In the genomic region with DNA sequence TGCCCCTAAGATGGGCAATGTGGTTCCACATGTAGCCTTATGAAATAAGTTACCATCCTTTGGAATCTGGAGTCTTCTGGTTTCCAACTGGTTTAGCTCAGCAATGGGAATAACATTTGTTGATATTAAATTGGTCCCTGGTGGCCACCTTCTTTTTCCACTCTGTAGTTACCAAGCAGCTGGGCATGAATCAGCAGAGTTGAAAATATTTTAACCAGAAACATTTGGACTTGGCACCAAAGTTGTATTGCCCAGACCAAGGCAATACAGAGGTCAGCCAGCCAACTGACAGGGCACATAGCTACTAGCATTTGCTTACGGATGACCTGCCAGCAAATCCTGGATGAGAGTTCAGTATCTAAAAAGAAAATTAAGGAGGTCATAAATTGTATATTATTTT, we compare ENCODE assay signal across 15 cellular contexts. TPM values are rescaled to one million over a fixed set of nuclear protein-coding genes. Genes with fewer than 3 reads are reported as not detected.
DNase-seq lines count a peak whose midpoint lies in the region; ATAC-seq and TF ChIP-seq lines count a peak whose summit lies in the region.
"Had no signal": no experiment of that assay in that cellular context is flagged by ENCODE, and none has a peak within 500 bp of the region (broad histone marks: within the 10 kb centered on the region; RNA-seq: fewer than 3 reads in every experiment).

No MANE protein-coding gene starts in this region.

- no peaks in the 10 kb centered on the region for H3K36me3 ChIP-seq in thoracic aorta
- H3K36me3 ChIP-seq: WERI-Rb-1 had no signal

- peaks cover 31 to 51% of the 10 kb centered on the region in 2 donors for H3K4me1 ChIP-seq in thoracic aorta (ENCODE audit: control insufficient read depth in 1 of 2, low read depth in 2 of 2)

- DNase-seq in H4 (ENCODE audit: low spot score) (peak; percentile 68), brain pericyte (ENCODE audit: low read depth, low spot score) (peak; percentile 60), left lobe of liver (ENCODE audit: low spot score) (peak; percentile 83), thoracic aorta (ENCODE audit: low spot score) (peak; percentile 20), amniotic stem cell (lab: John Stamatoyannopoulos, UW) (no peak), nephron progenitor cell (no peak)
- DNase-seq: activated CD8-positive, alpha-beta memory T cell treated with anti-CD3 and anti-CD28 coated beads, Interleukin-2, amount 10 ng/mL, durations not matched to agents 7 days and 5 days; activated naive CD4-positive, alpha-beta T cell treated with anti-CD3 and anti-CD28 coated beads, Interleukin-2, amount 10 ng/mL, durations not matched to agents 7 days and 5 days; erythroblast; HCEC 1CT; mucosa of descending colon; NCI-H2081 treated with DMSO at 0.1 percent for 48 hours; WERI-Rb-1 had no signal

- no peak overlapping the region for H3K4me3 Mint-ChIP-seq in nephron progenitor cell
- H3K4me3 Mint-ChIP-seq: activated CD8-positive, alpha-beta memory T cell treated with anti-CD3 and anti-CD28 coated beads, Interleukin-2, amount 10 ng/mL, durations not matched to agents 7 days and 5 days; activated naive CD4-positive, alpha-beta T cell treated with anti-CD3 and anti-CD28 coated beads, Interleukin-2, amount 10 ng/mL, durations not matched to agents 7 days and 5 days; stimulated activated naive CD8-positive, alpha-beta T cell treated with anti-CD3 and anti-CD28 coated beads, Interleukin-15, Interleukin-2, amounts not matched to agents 100 ng/mL and 50 ng/mL, for 24 hours had no signal

- H3K4me1 Mint-ChIP-seq in nephron progenitor cell, result peaks cover 18% of the 10 kb centered on the region
- H3K4me1 Mint-ChIP-seq: activated naive CD4-positive, alpha-beta T cell treated with anti-CD3 and anti-CD28 coated beads, Interleukin-2, amount 10 ng/mL, durations not matched to agents 7 days and 5 days had no signal

- H3K9me3 ChIP-seq in thoracic aorta, result no peaks in the 10 kb centered on the region
- H3K9me3 ChIP-seq: mucosa of descending colon had no signal

- ATAC-seq in left lobe of liver (peak; percentile 68), thoracic aorta (ENCODE audit: insufficient number of reproducible peaks, low FRiP score, low read depth) (peak; percentile 79), HG03196 (IDR thresholded peaks at IDR 0.05; ENCODE audit: unreplicated experiment) (no peak)
- ATAC-seq: activated CD8-positive, alpha-beta memory T cell treated with anti-CD3 and anti-CD28 coated beads, Interleukin-2, amount 10 ng/mL, durations not matched to agents 7 days and 5 days; mucosa of descending colon had no signal

- TF ChIP-seq CTCF in thoracic aorta (IDR thresholded peaks at IDR 0.05), result no peak
- no peak for TF ChIP-seq CTCF in nephron progenitor cell (IDR thresholded peaks at IDR 0.05)

- no peaks in the 10 kb centered on the region for H3K9me3 Mint-ChIP-seq in nephron progenitor cell
- H3K9me3 Mint-ChIP-seq: activated naive CD4-positive, alpha-beta T cell treated with anti-CD3 and anti-CD28 coated beads, Interleukin-2, amount 10 ng/mL, durations not matched to agents 7 days and 5 days; stimulated activated naive CD8-positive, alpha-beta T cell treated with anti-CD3 and anti-CD28 coated beads, Interleukin-15, Interleukin-2, amounts not matched to agents 100 ng/mL and 50 ng/mL, for 24 hours had no signal

- H3K27ac ChIP-seq in thoracic aorta, result peak overlapping the region; percentile 42 to 60
- H3K27ac ChIP-seq: WERI-Rb-1 had no signal

- no peaks in the 10 kb centered on the region for H3K27me3 Mint-ChIP-seq in nephron progenitor cell (ENCODE audit: low read depth, poor library complexity)
- H3K27me3 Mint-ChIP-seq: stimulated activated naive CD8-positive, alpha-beta T cell treated with anti-CD3 and anti-CD28 coated beads, Interleukin-15, Interleukin-2, amounts not matched to agents 100 ng/mL and 50 ng/mL, for 24 hours had no signal

- H3K27ac Mint-ChIP-seq in nephron progenitor cell, result no peak overlapping the region
- H3K27ac Mint-ChIP-seq: activated CD8-positive, alpha-beta memory T cell treated with anti-CD3 and anti-CD28 coated beads, Interleukin-2, amount 10 ng/mL, durations not matched to agents 7 days and 5 days; activated naive CD4-positive, alpha-beta T cell treated with anti-CD3 and anti-CD28 coated beads, Interleukin-2, amount 10 ng/mL, durations not matched to agents 7 days and 5 days; stimulated activated naive CD8-positive, alpha-beta T cell treated with anti-CD3 and anti-CD28 coated beads, Interleukin-15, Interleukin-2, amounts not matched to agents 100 ng/mL and 50 ng/mL, for 24 hours had no signal

- H3K27me3 ChIP-seq in thoracic aorta (replicated peaks; ENCODE audit: insufficient read depth), result no peaks in the 10 kb centered on the region

- H3K4me3 ChIP-seq in thoracic aorta, result no peak overlapping the region
- H3K4me3 ChIP-seq: mucosa of descending colon had no signal

- H3K36me3 Mint-ChIP-seq in nephron progenitor cell (ENCODE audit: low read depth), result no peaks in the 10 kb centered on the region
- H3K36me3 Mint-ChIP-seq: activated CD8-positive, alpha-beta memory T cell treated with anti-CD3 and anti-CD28 coated beads, Interleukin-2, amount 10 ng/mL, durations not matched to agents 7 days and 5 days; activated naive CD4-positive, alpha-beta T cell treated with anti-CD3 and anti-CD28 coated beads, Interleukin-2, amount 10 ng/mL, durations not matched to agents 7 days and 5 days had no signal

RNA-seq across cellular contexts. Expression of gene PPM1L, which starts 54.3 kb away (rescaled TPM):
- total RNA-seq in H4 (2014; rRNA removed; shearing (Covaris generic)), result 1.2 and 1.6 TPM in 2 replicates
- total RNA-seq in left lobe of liver (26.4 TPM), thoracic aorta (10 to 100 TPM; 13.3 to 25.3 TPM)

Comparison
In these comparisons a context has a peak if more than half of its experiments do, and no peak if none do; other contexts are left out.
1. DNase-seq: peak in H4 (single experiment), brain pericyte (single experiment), left lobe of liver (single experiment) and thoracic aorta (single experiment); none in amniotic stem cell (single experiment) and nephron progenitor cell (single experiment).